Comparison of ENCODE assay signal across 1 cellular context in the genomic region with DNA sequence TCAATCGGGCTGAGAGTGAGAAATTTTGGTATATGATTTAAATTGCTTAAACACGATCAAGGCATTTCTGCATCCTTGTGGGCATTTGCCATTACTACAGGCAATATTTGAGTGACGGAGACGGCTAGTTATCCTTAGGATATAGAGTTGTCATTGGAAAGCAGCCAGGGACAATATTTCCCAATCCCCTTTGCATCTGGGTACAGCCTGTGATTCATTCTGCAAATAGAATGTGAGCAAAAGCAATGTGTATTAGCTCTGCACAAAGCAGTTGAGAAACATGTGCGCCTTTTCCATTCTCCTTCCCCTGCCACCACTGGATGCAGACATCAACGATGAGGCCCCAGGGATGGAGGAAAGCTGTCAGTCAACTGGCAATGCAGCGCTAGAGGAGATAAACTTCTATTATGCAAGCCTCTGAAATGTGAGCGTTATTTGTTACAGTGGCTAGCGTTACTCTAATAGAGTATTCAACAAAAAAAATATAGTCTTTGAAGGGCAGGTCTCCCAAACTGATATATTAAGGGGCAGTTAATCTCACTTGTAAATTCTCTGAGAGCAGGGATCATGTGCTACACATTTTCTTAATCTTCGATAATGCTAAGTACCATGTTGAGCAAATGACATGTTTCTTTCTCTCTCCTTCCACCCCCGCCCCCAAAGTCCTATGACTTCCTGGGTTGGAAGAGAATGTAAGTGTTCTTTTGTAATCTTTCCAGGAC.
TF ChIP-seq lines count a peak whose summit lies in the region.

No MANE protein-coding gene starts in this region.

TF ChIP-seq in HepG2, 621 proteins besides CTCF, POLR2A, EP300 and RAD21 (continued from another document and continues in another):
- TF ChIP-seq ZNF281 (CRISPR knock-in tag; IDR thresholded peaks at IDR 0.05; ENCODE audit: borderline replicate concordance) (peak; percentile 81; the same call in 1 of the 2 replicates), ZNF775 (CRISPR knock-in tag; IDR thresholded peaks at IDR 0.05; ENCODE audit: borderline replicate concordance) (no peak), ZNF770 (CRISPR knock-in tag; IDR thresholded peaks at IDR 0.05) (peak; percentile 90), PRDM4 (CRISPR knock-in tag; IDR thresholded peaks at IDR 0.05; ENCODE audit: borderline replicate concordance) (no peak), MIER2 (CRISPR knock-in tag; IDR thresholded peaks at IDR 0.05) (peak; percentile 88), TBX2 (CRISPR knock-in tag; IDR thresholded peaks at IDR 0.05; ENCODE audit: borderline replicate concordance) (peak; percentile 99), SRY (CRISPR knock-in tag; IDR thresholded peaks at IDR 0.05) (no peak), ZNF354B (CRISPR knock-in tag; IDR thresholded peaks at IDR 0.05) (0 out of 2 replicates have a peak, but pooled peaks have one; percentile 80), ZNF839 (CRISPR knock-in tag; IDR thresholded peaks at IDR 0.05; ENCODE audit: borderline replicate concordance) (no peak), MED1 (CRISPR knock-in tag; IDR thresholded peaks at IDR 0.05) (peak; percentile 98), DR1 (CRISPR knock-in tag; IDR thresholded peaks at IDR 0.05) (peak; percentile 69; the same call in 1 of the 2 replicates), ZNF546 (CRISPR knock-in tag; conservative IDR thresholded peaks at IDR 0.05) (no peak), ZBTB20 (CRISPR knock-in tag; IDR thresholded peaks at IDR 0.05; ENCODE audit: borderline replicate concordance, low read depth) (peak; percentile 99), ZNF333 (CRISPR knock-in tag; IDR thresholded peaks at IDR 0.05; ENCODE audit: borderline replicate concordance) (no peak), NPAS2 (CRISPR knock-in tag; IDR thresholded peaks at IDR 0.05; ENCODE audit: borderline replicate concordance) (no peak), ONECUT2 (CRISPR knock-in tag; IDR thresholded peaks at IDR 0.05) (peak; percentile 59; the same call in 1 of the 2 replicates), BORCS8-MEF2B (CRISPR knock-in tag; IDR thresholded peaks at IDR 0.05) (peak; percentile 71), ZBTB14 (CRISPR knock-in tag; IDR thresholded peaks at IDR 0.05) (no peak), MXD3 (CRISPR knock-in tag; IDR thresholded peaks at IDR 0.05) (peak; percentile 77; the same call in 1 of the 2 replicates), ISX (CRISPR knock-in tag; conservative IDR thresholded peaks at IDR 0.05) (peak; percentile 26; the same call in 1 of the 2 replicates), IRX3 (CRISPR knock-in tag; IDR thresholded peaks at IDR 0.05; ENCODE audit: borderline replicate concordance, low read depth) (no peak), FOXA1 (IDR thresholded peaks at IDR 0.05) (peak; percentile 87), FOXA1 (CRISPR knock-in tag; IDR thresholded peaks at IDR 0.05) (peak; percentile 99), ZNF460 (CRISPR knock-in tag; IDR thresholded peaks at IDR 0.05; ENCODE audit: borderline replicate concordance) (peak; percentile 69; the same call in 1 of the 2 replicates), ZNF660 (CRISPR knock-in tag; IDR thresholded peaks at IDR 0.05; ENCODE audit: borderline replicate concordance, low read depth) (no peak), MAX (IDR thresholded peaks at IDR 0.05) (peak; percentile 98), RXRA (CRISPR knock-in tag; IDR thresholded peaks at IDR 0.05) (peak; percentile 80; the same call in 1 of the 2 replicates), MLX (CRISPR knock-in tag; IDR thresholded peaks at IDR 0.05) (peak; percentile 95), BCL6 (CRISPR knock-in tag; IDR thresholded peaks at IDR 0.05) (peak; percentile 98), KMT2A (CRISPR knock-in tag; IDR thresholded peaks at IDR 0.05) (peak; percentile 83), SAP130 (CRISPR knock-in tag; IDR thresholded peaks at IDR 0.05; ENCODE audit: low read depth) (peak; percentile 100), NFE2 (CRISPR knock-in tag; IDR thresholded peaks at IDR 0.05) (no peak), HMGA1 (CRISPR knock-in tag; conservative IDR thresholded peaks at IDR 0.05) (no peak), ZNF234 (CRISPR knock-in tag; conservative IDR thresholded peaks at IDR 0.05) (no peak), ARNT (IDR thresholded peaks at IDR 0.05) (no peak), ZNF879 (CRISPR knock-in tag; IDR thresholded peaks at IDR 0.05) (no peak)
- TF ChIP-seq, protein P1, sequence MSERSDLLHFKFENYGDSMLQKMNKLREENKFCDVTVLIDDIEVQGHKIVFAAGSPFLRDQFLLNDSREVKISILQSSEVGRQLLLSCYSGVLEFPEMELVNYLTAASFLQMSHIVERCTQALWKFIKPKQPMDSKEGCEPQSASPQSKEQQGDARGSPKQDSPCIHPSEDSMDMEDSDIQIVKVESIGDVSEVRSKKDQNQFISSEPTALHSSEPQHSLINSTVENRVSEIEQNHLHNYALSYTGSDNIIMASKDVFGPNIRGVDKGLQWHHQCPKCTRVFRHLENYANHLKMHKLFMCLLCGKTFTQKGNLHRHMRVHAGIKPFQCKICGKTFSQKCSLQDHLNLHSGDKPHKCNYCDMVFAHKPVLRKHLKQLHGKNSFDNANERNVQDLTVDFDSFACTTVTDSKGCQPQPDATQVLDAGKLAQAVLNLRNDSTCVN (CRISPR knock-in tag; IDR thresholded peaks at IDR 0.05; ENCODE audit: borderline replicate concordance) = peak; percentile 88; the same call in 1 of the 2 replicates
- TF ChIP-seq, protein P2, sequence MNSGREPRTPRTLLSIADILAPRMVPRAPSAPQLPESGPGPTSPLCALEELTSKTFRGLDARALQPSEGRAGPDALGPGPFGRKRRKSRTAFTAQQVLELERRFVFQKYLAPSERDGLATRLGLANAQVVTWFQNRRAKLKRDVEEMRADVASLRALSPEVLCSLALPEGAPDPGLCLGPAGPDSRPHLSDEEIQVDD (CRISPR knock-in tag; IDR thresholded peaks at IDR 0.05; ENCODE audit: borderline replicate concordance) = no peak
- TF ChIP-seq, protein P3, sequence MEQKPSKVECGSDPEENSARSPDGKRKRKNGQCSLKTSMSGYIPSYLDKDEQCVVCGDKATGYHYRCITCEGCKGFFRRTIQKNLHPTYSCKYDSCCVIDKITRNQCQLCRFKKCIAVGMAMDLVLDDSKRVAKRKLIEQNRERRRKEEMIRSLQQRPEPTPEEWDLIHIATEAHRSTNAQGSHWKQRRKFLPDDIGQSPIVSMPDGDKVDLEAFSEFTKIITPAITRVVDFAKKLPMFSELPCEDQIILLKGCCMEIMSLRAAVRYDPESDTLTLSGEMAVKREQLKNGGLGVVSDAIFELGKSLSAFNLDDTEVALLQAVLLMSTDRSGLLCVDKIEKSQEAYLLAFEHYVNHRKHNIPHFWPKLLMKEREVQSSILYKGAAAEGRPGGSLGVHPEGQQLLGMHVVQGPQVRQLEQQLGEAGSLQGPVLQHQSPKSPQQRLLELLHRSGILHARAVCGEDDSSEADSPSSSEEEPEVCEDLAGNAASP (CRISPR knock-in tag; IDR thresholded peaks at IDR 0.05; ENCODE audit: borderline replicate concordance) = peak; percentile 93
- TF ChIP-seq, protein P4, sequence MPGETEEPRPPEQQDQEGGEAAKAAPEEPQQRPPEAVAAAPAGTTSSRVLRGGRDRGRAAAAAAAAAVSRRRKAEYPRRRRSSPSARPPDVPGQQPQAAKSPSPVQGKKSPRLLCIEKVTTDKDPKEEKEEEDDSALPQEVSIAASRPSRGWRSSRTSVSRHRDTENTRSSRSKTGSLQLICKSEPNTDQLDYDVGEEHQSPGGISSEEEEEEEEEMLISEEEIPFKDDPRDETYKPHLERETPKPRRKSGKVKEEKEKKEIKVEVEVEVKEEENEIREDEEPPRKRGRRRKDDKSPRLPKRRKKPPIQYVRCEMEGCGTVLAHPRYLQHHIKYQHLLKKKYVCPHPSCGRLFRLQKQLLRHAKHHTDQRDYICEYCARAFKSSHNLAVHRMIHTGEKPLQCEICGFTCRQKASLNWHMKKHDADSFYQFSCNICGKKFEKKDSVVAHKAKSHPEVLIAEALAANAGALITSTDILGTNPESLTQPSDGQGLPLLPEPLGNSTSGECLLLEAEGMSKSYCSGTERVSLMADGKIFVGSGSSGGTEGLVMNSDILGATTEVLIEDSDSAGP (CRISPR knock-in tag; IDR thresholded peaks at IDR 0.05; ENCODE audit: borderline replicate concordance) = peak; percentile 30; the same call in 1 of the 2 replicates
- TF ChIP-seq, protein P5, sequence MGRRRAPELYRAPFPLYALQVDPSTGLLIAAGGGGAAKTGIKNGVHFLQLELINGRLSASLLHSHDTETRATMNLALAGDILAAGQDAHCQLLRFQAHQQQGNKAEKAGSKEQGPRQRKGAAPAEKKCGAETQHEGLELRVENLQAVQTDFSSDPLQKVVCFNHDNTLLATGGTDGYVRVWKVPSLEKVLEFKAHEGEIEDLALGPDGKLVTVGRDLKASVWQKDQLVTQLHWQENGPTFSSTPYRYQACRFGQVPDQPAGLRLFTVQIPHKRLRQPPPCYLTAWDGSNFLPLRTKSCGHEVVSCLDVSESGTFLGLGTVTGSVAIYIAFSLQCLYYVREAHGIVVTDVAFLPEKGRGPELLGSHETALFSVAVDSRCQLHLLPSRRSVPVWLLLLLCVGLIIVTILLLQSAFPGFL (CRISPR knock-in tag; IDR thresholded peaks at IDR 0.05) = no peak
